ENCODE assay signal across 5 cellular contexts in genomic region chr14:36397357-36397756, GRCh38.
"Had no signal": no experiment of that assay in that cellular context is flagged by ENCODE, and none has a peak within 500 bp of the region (broad histone marks: within the 10 kb centered on the region; RNA-seq: fewer than 3 reads in every experiment).

No MANE protein-coding gene starts in this region.

- DNase-seq: IMR-90, KBM-7 had no signal

- H3K27ac ChIP-seq: HL-60 had no signal

- H3K4me3 ChIP-seq: K562 had no signal

- FAIRE-seq: HTR-8/SVneo, K562 had no signal

- ATAC-seq: K562 had no signal
